In the genomic region with DNA sequence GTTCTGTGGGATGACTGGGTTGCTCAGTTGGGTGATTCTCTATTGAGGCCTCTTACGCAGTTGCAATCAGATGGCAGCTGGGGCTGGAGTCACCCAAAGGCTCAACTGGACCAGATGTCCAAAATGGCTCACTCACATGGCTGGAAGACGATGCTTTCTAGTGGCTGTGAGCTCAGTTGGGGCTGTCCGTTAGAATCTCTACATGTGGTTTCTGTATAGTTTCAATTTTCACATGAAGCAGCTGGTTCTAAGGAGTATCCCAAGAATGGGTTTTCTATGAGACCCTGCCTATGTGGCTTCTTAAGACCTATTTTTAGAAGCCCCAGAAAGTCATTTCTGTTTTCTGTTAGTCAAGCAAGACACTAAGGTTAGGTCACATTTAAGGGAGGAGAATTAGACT, we compare ENCODE assay signal across 1 cellular context.
TF ChIP-seq lines count a peak whose summit lies in the region.

No MANE protein-coding gene starts in this region.

TF ChIP-seq in GM12878, 131 proteins besides CTCF, POLR2A, EP300 and RAD21 (continued from another document):
- TF ChIP-seq, protein P1, sequence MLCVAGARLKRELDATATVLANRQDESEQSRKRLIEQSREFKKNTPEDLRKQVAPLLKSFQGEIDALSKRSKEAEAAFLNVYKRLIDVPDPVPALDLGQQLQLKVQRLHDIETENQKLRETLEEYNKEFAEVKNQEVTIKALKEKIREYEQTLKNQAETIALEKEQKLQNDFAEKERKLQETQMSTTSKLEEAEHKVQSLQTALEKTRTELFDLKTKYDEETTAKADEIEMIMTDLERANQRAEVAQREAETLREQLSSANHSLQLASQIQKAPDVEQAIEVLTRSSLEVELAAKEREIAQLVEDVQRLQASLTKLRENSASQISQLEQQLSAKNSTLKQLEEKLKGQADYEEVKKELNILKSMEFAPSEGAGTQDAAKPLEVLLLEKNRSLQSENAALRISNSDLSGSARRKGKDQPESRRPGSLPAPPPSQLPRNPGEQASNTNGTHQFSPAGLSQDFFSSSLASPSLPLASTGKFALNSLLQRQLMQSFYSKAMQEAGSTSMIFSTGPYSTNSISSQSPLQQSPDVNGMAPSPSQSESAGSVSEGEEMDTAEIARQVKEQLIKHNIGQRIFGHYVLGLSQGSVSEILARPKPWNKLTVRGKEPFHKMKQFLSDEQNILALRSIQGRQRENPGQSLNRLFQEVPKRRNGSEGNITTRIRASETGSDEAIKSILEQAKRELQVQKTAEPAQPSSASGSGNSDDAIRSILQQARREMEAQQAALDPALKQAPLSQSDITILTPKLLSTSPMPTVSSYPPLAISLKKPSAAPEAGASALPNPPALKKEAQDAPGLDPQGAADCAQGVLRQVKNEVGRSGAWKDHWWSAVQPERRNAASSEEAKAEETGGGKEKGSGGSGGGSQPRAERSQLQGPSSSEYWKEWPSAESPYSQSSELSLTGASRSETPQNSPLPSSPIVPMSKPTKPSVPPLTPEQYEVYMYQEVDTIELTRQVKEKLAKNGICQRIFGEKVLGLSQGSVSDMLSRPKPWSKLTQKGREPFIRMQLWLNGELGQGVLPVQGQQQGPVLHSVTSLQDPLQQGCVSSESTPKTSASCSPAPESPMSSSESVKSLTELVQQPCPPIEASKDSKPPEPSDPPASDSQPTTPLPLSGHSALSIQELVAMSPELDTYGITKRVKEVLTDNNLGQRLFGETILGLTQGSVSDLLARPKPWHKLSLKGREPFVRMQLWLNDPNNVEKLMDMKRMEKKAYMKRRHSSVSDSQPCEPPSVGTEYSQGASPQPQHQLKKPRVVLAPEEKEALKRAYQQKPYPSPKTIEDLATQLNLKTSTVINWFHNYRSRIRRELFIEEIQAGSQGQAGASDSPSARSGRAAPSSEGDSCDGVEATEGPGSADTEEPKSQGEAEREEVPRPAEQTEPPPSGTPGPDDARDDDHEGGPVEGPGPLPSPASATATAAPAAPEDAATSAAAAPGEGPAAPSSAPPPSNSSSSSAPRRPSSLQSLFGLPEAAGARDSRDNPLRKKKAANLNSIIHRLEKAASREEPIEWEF (IDR thresholded peaks at IDR 0.05; ENCODE audit: insufficient replicate concordance, low read depth, low read length) = peak; percentile 28
- TF ChIP-seq MTA3 (IDR thresholded peaks at IDR 0.05; ENCODE audit: borderline replicate concordance, low read length) (peak; percentile 94; the same call in 1 of the 2 replicates), MYB (IDR thresholded peaks at IDR 0.05; ENCODE audit: borderline replicate concordance, low read depth, low read length) (0 out of 2 replicates have a peak, but pooled peaks have one; percentile 39), SMC3 (IDR thresholded peaks at IDR 0.05; ENCODE audit: borderline replicate concordance, low read length) (0 out of 2 replicates have a peak, but pooled peaks have one; percentile 7), PML (IDR thresholded peaks at IDR 0.05; ENCODE audit: low read length) (peak; percentile 90; the same call in 1 of the 2 replicates), TAF1 (IDR thresholded peaks at IDR 0.05; ENCODE audit: borderline replicate concordance, low read depth, low read length) (peak; percentile 4; the same call in 1 of the 2 replicates), MTA2 (IDR thresholded peaks at IDR 0.05; ENCODE audit: low read depth) (peak; percentile 61; the same call in 1 of the 2 replicates), HDAC2 (IDR thresholded peaks at IDR 0.05) (no peak), SMAD1 (IDR thresholded peaks at IDR 0.05; ENCODE audit: low read depth, partially characterized antibody) (no peak)
- TF ChIP-seq, protein P2, sequence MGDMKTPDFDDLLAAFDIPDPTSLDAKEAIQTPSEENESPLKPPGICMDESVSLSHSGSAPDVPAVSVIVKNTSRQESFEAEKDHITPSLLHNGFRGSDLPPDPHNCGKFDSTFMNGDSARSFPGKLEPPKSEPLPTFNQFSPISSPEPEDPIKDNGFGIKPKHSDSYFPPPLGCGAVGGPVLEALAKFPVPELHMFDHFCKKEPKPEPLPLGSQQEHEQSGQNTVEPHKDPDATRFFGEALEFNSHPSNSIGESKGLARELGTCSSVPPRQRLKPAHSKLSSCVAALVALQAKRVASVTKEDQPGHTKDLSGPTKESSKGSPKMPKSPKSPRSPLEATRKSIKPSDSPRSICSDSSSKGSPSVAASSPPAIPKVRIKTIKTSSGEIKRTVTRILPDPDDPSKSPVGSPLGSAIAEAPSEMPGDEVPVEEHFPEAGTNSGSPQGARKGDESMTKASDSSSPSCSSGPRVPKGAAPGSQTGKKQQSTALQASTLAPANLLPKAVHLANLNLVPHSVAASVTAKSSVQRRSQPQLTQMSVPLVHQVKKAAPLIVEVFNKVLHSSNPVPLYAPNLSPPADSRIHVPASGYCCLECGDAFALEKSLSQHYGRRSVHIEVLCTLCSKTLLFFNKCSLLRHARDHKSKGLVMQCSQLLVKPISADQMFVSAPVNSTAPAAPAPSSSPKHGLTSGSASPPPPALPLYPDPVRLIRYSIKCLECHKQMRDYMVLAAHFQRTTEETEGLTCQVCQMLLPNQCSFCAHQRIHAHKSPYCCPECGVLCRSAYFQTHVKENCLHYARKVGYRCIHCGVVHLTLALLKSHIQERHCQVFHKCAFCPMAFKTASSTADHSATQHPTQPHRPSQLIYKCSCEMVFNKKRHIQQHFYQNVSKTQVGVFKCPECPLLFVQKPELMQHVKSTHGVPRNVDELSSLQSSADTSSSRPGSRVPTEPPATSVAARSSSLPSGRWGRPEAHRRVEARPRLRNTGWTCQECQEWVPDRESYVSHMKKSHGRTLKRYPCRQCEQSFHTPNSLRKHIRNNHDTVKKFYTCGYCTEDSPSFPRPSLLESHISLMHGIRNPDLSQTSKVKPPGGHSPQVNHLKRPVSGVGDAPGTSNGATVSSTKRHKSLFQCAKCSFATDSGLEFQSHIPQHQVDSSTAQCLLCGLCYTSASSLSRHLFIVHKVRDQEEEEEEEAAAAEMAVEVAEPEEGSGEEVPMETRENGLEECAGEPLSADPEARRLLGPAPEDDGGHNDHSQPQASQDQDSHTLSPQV (IDR thresholded peaks at IDR 0.05) = no peak
- TF ChIP-seq, protein P3, sequence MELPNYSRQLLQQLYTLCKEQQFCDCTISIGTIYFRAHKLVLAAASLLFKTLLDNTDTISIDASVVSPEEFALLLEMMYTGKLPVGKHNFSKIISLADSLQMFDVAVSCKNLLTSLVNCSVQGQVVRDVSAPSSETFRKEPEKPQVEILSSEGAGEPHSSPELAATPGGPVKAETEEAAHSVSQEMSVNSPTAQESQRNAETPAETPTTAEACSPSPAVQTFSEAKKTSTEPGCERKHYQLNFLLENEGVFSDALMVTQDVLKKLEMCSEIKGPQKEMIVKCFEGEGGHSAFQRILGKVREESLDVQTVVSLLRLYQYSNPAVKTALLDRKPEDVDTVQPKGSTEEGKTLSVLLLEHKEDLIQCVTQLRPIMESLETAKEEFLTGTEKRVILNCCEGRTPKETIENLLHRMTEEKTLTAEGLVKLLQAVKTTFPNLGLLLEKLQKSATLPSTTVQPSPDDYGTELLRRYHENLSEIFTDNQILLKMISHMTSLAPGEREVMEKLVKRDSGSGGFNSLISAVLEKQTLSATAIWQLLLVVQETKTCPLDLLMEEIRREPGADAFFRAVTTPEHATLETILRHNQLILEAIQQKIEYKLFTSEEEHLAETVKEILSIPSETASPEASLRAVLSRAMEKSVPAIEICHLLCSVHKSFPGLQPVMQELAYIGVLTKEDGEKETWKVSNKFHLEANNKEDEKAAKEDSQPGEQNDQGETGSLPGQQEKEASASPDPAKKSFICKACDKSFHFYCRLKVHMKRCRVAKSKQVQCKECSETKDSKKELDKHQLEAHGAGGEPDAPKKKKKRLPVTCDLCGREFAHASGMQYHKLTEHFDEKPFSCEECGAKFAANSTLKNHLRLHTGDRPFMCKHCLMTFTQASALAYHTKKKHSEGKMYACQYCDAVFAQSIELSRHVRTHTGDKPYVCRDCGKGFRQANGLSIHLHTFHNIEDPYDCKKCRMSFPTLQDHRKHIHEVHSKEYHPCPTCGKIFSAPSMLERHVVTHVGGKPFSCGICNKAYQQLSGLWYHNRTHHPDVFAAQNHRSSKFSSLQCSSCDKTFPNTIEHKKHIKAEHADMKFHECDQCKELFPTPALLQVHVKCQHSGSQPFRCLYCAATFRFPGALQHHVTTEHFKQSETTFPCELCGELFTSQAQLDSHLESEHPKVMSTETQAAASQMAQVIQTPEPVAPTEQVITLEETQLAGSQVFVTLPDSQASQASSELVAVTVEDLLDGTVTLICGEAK (IDR thresholded peaks at IDR 0.05; ENCODE audit: borderline replicate concordance) = no peak
- TF ChIP-seq, protein P4, sequence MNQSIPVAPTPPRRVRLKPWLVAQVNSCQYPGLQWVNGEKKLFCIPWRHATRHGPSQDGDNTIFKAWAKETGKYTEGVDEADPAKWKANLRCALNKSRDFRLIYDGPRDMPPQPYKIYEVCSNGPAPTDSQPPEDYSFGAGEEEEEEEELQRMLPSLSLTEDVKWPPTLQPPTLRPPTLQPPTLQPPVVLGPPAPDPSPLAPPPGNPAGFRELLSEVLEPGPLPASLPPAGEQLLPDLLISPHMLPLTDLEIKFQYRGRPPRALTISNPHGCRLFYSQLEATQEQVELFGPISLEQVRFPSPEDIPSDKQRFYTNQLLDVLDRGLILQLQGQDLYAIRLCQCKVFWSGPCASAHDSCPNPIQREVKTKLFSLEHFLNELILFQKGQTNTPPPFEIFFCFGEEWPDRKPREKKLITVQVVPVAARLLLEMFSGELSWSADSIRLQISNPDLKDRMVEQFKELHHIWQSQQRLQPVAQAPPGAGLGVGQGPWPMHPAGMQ (IDR thresholded peaks at IDR 0.05; ENCODE audit: borderline replicate concordance) = no peak
